ENCODE assay signal across 12 cellular contexts in genomic region chr2:171957061-171957460, GRCh38. TPM values are rescaled to one million over a fixed set of nuclear protein-coding genes. Genes with fewer than 3 reads are reported as not detected.
A peak's percentile ranks its signal among the peaks of the same experiment; 100 is the strongest.
DNase-seq lines count a peak whose midpoint lies in the region; TF ChIP-seq lines count a peak whose summit lies in the region.
"Had no signal": no experiment of that assay in that cellular context is flagged by ENCODE, and none has a peak within 500 bp of the region (broad histone marks: within the 10 kb centered on the region; RNA-seq: fewer than 3 reads in every experiment).

No MANE protein-coding gene starts in this region.

- H3K27me3 Mint-ChIP-seq in nephron progenitor cell (ENCODE audit: low read depth, poor library complexity): no peaks in the 10 kb centered on the region
- H3K27me3 Mint-ChIP-seq: CD4-positive, CD25-positive, alpha-beta regulatory T cell had no signal

- H3K27me3 ChIP-seq in adipocyte (replicated peaks; ENCODE audit: control insufficient read depth, insufficient read depth, low read length): no peaks in the 10 kb centered on the region
- no peaks in the 10 kb centered on the region for H3K27me3 ChIP-seq in BE2C
- H3K27me3 ChIP-seq: dorsolateral prefrontal cortex had no signal

- H3K9ac ChIP-seq in adipocyte (ENCODE audit: low read length): no peak overlapping the region

- no peaks in the 10 kb centered on the region for H3K9me3 Mint-ChIP-seq in nephron progenitor cell
- H3K9me3 Mint-ChIP-seq: CD4-positive, CD25-positive, alpha-beta regulatory T cell had no signal

- H3K9me3 ChIP-seq in adipocyte (ENCODE audit: control insufficient read depth, low read length): no peaks in the 10 kb centered on the region
- no peaks in the 10 kb centered on the region for H3K9me3 ChIP-seq in BE2C
- H3K9me3 ChIP-seq: left ventricle myocardium inferior had no signal

- H3K4me3 Mint-ChIP-seq in nephron progenitor cell: no peak overlapping the region
- H3K4me3 Mint-ChIP-seq: CD4-positive, CD25-positive, alpha-beta regulatory T cell had no signal

- H3K36me3 Mint-ChIP-seq in nephron progenitor cell (ENCODE audit: low read depth): peaks cover 23% of the 10 kb centered on the region

- DNase-seq in NCI-H345 (lab: John Stamatoyannopoulos, UW) (peak; percentile 4), NCI-H345 treated with DMSO at 0.1 percent for 48 hours (lab: John Stamatoyannopoulos, UW; ENCODE audit: unreplicated experiment) (no peak), LoVo (ENCODE audit: low spot score) (peak; percentile 4), adipocyte (ENCODE audit: low read depth) (peak; percentile 7), nephron progenitor cell (no peak), BE2C (no peak)
- DNase-seq in stimulated activated CD4-positive, alpha-beta T cell treated with anti-CD3 and anti-CD28 coated beads, Interleukin-12 subunit alpha, Interleukin-12 subunit beta, amount 100 ng/mL, for 4 hours: no peak
- no peak for DNase-seq in activated CD8-positive, alpha-beta memory T cell treated with anti-CD3 and anti-CD28 coated beads, Interleukin-2, amount 50 U/mL, for 4 hours
- DNase-seq: activated CD8-positive, alpha-beta memory T cell treated with anti-CD3 and anti-CD28 coated beads, Interleukin-2, amount 50 U/mL, for 48 hours; dorsolateral prefrontal cortex; left ventricle myocardium inferior had no signal

- no peaks in the 10 kb centered on the region for H3K4me1 Mint-ChIP-seq in nephron progenitor cell

- H3K4me3 ChIP-seq in adipocyte (ENCODE audit: low read length) (no peak overlapping the region), BE2C (ENCODE audit: low read depth, low read length) (no peak overlapping the region)
- H3K4me3 ChIP-seq: dorsolateral prefrontal cortex, left ventricle myocardium inferior had no signal

- TF ChIP-seq CTCF in nephron progenitor cell (IDR thresholded peaks at IDR 0.05): no peak
- no peak for TF ChIP-seq CTCF in BE2C (IDR thresholded peaks at IDR 0.05; ENCODE audit: low read depth, low read length)

- H3K4me1 ChIP-seq in adipocyte (ENCODE audit: control insufficient read depth, insufficient read depth, low read length): peaks cover 30% of the 10 kb centered on the region
- H3K4me1 ChIP-seq in BE2C: no peaks in the 10 kb centered on the region

- H3K36me3 ChIP-seq in adipocyte (ENCODE audit: control insufficient read depth, insufficient read depth, low read length, severe bottlenecking) (peaks cover 4% of the 10 kb centered on the region), BE2C (no peaks in the 10 kb centered on the region)

- H3K27ac Mint-ChIP-seq in nephron progenitor cell: peak overlapping the region; percentile 71

RNA-seq across cellular contexts. Expression of gene HAT1, which starts 34.8 kb away (rescaled TPM):
- 7.5 TPM for polyA plus RNA-seq in BE2C (2012; ENCODE audit: insufficient read depth, insufficient read length, low read depth)

RNA-seq across cellular contexts. Expression of gene METAP1D, which starts 42.7 kb away (rescaled TPM):
- 6.7 TPM for polyA plus RNA-seq in BE2C (2012; ENCODE audit: insufficient read depth, insufficient read length, low read depth)

Comparison
In these comparisons a context has a peak if more than half of its experiments do, and no peak if none do; other contexts are left out.
1. DNase-seq: peak in NCI-H345 (single experiment), LoVo (single experiment) and adipocyte (single experiment); none in NCI-H345 treated with DMSO at 0.1 percent for 48 hours (single experiment), nephron progenitor cell (single experiment), BE2C (single experiment), stimulated activated CD4-positive, alpha-beta T cell treated with anti-CD3 and anti-CD28 coated beads, Interleukin-12 subunit alpha, Interleukin-12 subunit beta, amount 100 ng/mL, for 4 hours (single experiment) and activated CD8-positive, alpha-beta memory T cell treated with anti-CD3 and anti-CD28 coated beads, Interleukin-2, amount 50 U/mL, for 4 hours (single experiment).